Comparison of ENCODE assay signal across 1 cellular context in genomic region chr13:49716615-49717014, GRCh38.
TF ChIP-seq lines count a peak whose summit lies in the region.

No MANE protein-coding gene starts in this region.

TF ChIP-seq in GM12878, 131 proteins besides CTCF, POLR2A, EP300 and RAD21 (continued from another document):
- TF ChIP-seq CHD1 (IDR thresholded peaks at IDR 0.05; ENCODE audit: low read depth, low read length) (no peak), CBFB (IDR thresholded peaks at IDR 0.05; ENCODE audit: low read depth) (no peak), NFXL1 (IDR thresholded peaks at IDR 0.05; ENCODE audit: borderline replicate concordance) (no peak), MEF2A (IDR thresholded peaks at IDR 0.05; ENCODE audit: insufficient read depth, low read depth, low read length) (no peak), NR2C1 (IDR thresholded peaks at IDR 0.05) (no peak), RUNX3 (IDR thresholded peaks at IDR 0.05; ENCODE audit: low read length) (no peak), TBL1XR1 (IDR thresholded peaks at IDR 0.05; ENCODE audit: low read depth, low read length) (no peak), HDAC6 (IDR thresholded peaks at IDR 0.05; ENCODE audit: unreplicated experiment) (no peak), SPI1 (IDR thresholded peaks at IDR 0.05; ENCODE audit: borderline replicate concordance, insufficient read depth, low read depth, low read length) (no peak)
